ENCODE assay signal across 8 cellular contexts in the genomic region with DNA sequence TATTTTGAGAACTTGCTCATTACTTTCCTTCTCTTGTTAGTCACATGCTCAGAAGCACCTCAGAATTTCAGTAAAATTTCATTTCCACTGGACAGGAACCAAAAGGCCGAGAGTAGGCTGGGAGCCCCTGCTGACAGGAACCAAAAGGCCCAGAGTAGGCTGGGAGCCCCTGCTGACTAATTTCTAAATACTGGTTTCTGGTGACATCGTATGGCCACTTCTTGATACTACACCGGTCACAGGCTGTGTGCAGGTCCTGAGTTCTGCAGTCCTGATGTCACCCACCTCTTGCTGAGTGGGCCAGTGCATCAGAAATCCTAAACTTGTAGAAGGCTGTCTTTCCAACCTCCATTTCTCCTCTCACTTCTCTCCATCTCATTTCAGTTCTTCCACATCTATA. TPM values are rescaled to one million over a fixed set of nuclear protein-coding genes. Genes with fewer than 3 reads are reported as not detected.
DNase-seq lines count a peak whose midpoint lies in the region; ATAC-seq, FAIRE-seq and TF ChIP-seq lines count a peak whose summit lies in the region.

No MANE protein-coding gene starts in this region.

- FAIRE-seq in kidney (lab: Jason Lieb, UNC), result no peak

- no peak overlapping the region for H3K9ac ChIP-seq in kidney (ENCODE audit: low read length in 2 of 2)

- intact Hi-C loops in kidney (cut with DNase I) (loop anchor here (10.0 kb wide), 1 partner anchor 830 kb away; no protein-coding TSS in a partner anchor), thyroid gland (cut with DNase I) (no loop called here)

- peak; percentile 1 for DNase-seq in DMS 273 treated with DMSO at 0.1 percent for 48 hours (lab: John Stamatoyannopoulos, UW)
- DNase-seq in NCI-H2196 treated with DMSO at 0.1 percent for 48 hours (lab: John Stamatoyannopoulos, UW; ENCODE audit: unreplicated experiment), result peak; percentile 8
- DNase-seq in amniotic stem cell (lab: John Stamatoyannopoulos, UW), result peak; percentile 42
- no peak for DNase-seq in kidney
- DNase-seq in thyroid gland, result peak; percentile 27 to 34
- no peak for DNase-seq in stimulated activated naive CD4-positive, alpha-beta T cell treated with Interleukin-2 at 50 U/mL for 16 hours (lab: John Stamatoyannopoulos, UW)

- H3K36me3 ChIP-seq in kidney (ENCODE audit: control insufficient read depth in 1 of 2, insufficient read depth in 2 of 2, low read length in 2 of 2) (no peaks in the 10 kb centered on the region), thyroid gland (no peaks in the 10 kb centered on the region)

- no peaks in the 10 kb centered on the region for H3K4me1 ChIP-seq in kidney (ENCODE audit: control insufficient read depth in 1 of 2, insufficient read depth in 1 of 2, low read depth in 1 of 2, low read length in 2 of 2)
- H3K4me1 ChIP-seq in thyroid gland, result no peaks in the 10 kb centered on the region

- no peaks in the 10 kb centered on the region for H3K27me3 ChIP-seq in thyroid gland

- ATAC-seq in GM19035 (IDR thresholded peaks at IDR 0.05; ENCODE audit: unreplicated experiment) (peak; percentile 96), HG03066 (IDR thresholded peaks at IDR 0.05; ENCODE audit: low read depth, unreplicated experiment) (peak; percentile 80)

- H3K9me3 ChIP-seq in kidney (ENCODE audit: control insufficient read depth in 1 of 2, low read length in 2 of 2) (no peaks in the 10 kb centered on the region), thyroid gland (no peaks in the 10 kb centered on the region)

- peak; percentile 53 for TF ChIP-seq CTCF in kidney (IDR thresholded peaks at IDR 0.05; ENCODE audit: borderline replicate concordance, extremely low read depth, insufficient read depth)
- TF ChIP-seq CTCF in thyroid gland (IDR thresholded peaks at IDR 0.05), result peak in 4 of 6 experiments; percentile 37 to 64 (median 60)

- 6 to 9% methylated on average over 3 of the region's 3 CpGs for WGBS in thyroid gland, 2 donors

- TF ChIP-seq POLR2A in thyroid gland (IDR thresholded peaks at IDR 0.05), result no peak

- H3K4me3 ChIP-seq in kidney (ENCODE audit: low read length in 2 of 2), result no peak overlapping the region
- H3K4me3 ChIP-seq in thyroid gland (replicated peaks in 1 of 3), result no peak overlapping the region

- no peak overlapping the region for H3K27ac ChIP-seq in kidney (ENCODE audit: low read depth in 2 of 2, low read length in 2 of 2)
- no peak overlapping the region for H3K27ac ChIP-seq in thyroid gland

RNA-seq across cellular contexts. Expression of a gene that starts 17.7 kb away (rescaled TPM):
- total RNA-seq in kidney (0.16 TPM), thyroid gland (under 1 TPM in 1 of 4 donors, not detected in 3; 0.11 TPM)
- polyA plus RNA-seq in kidney (ENCODE audit: insufficient read depth, low read depth, low replicate concordance), result not detected

Comparison
In these comparisons a context has a peak if more than half of its experiments do, and no peak if none do; other contexts are left out.
1. DNase-seq: peak in DMS 273 treated with DMSO at 0.1 percent for 48 hours (single experiment), NCI-H2196 treated with DMSO at 0.1 percent for 48 hours (single experiment), amniotic stem cell (single experiment) and thyroid gland (2 of 2); none in kidney (single experiment) and stimulated activated naive CD4-positive, alpha-beta T cell treated with Interleukin-2 at 50 U/mL for 16 hours (single experiment).